ENCODE assay signal across 1 cellular context in genomic region chr17:81858170-81858966, GRCh38.
TF ChIP-seq lines count a peak whose summit lies in the region.

No MANE protein-coding gene starts in this region.

TF ChIP-seq in GM23338, 12 proteins besides CTCF, POLR2A, EP300 and RAD21 (continued from another document):
- TF ChIP-seq, protein P1, sequence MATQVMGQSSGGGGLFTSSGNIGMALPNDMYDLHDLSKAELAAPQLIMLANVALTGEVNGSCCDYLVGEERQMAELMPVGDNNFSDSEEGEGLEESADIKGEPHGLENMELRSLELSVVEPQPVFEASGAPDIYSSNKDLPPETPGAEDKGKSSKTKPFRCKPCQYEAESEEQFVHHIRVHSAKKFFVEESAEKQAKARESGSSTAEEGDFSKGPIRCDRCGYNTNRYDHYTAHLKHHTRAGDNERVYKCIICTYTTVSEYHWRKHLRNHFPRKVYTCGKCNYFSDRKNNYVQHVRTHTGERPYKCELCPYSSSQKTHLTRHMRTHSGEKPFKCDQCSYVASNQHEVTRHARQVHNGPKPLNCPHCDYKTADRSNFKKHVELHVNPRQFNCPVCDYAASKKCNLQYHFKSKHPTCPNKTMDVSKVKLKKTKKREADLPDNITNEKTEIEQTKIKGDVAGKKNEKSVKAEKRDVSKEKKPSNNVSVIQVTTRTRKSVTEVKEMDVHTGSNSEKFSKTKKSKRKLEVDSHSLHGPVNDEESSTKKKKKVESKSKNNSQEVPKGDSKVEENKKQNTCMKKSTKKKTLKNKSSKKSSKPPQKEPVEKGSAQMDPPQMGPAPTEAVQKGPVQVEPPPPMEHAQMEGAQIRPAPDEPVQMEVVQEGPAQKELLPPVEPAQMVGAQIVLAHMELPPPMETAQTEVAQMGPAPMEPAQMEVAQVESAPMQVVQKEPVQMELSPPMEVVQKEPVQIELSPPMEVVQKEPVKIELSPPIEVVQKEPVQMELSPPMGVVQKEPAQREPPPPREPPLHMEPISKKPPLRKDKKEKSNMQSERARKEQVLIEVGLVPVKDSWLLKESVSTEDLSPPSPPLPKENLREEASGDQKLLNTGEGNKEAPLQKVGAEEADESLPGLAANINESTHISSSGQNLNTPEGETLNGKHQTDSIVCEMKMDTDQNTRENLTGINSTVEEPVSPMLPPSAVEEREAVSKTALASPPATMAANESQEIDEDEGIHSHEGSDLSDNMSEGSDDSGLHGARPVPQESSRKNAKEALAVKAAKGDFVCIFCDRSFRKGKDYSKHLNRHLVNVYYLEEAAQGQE (IDR thresholded peaks at IDR 0.05; ENCODE audit: unreplicated experiment) = no peak
- TF ChIP-seq POLR2AphosphoS5 (IDR thresholded peaks at IDR 0.05; ENCODE audit: low read depth) = no peak
- TF ChIP-seq STAT1 (IDR thresholded peaks at IDR 0.05; ENCODE audit: unreplicated experiment) = no peak
- no peak for TF ChIP-seq EZH2 (IDR thresholded peaks at IDR 0.05; ENCODE audit: low read depth, unreplicated experiment)
- TF ChIP-seq, protein P2, sequence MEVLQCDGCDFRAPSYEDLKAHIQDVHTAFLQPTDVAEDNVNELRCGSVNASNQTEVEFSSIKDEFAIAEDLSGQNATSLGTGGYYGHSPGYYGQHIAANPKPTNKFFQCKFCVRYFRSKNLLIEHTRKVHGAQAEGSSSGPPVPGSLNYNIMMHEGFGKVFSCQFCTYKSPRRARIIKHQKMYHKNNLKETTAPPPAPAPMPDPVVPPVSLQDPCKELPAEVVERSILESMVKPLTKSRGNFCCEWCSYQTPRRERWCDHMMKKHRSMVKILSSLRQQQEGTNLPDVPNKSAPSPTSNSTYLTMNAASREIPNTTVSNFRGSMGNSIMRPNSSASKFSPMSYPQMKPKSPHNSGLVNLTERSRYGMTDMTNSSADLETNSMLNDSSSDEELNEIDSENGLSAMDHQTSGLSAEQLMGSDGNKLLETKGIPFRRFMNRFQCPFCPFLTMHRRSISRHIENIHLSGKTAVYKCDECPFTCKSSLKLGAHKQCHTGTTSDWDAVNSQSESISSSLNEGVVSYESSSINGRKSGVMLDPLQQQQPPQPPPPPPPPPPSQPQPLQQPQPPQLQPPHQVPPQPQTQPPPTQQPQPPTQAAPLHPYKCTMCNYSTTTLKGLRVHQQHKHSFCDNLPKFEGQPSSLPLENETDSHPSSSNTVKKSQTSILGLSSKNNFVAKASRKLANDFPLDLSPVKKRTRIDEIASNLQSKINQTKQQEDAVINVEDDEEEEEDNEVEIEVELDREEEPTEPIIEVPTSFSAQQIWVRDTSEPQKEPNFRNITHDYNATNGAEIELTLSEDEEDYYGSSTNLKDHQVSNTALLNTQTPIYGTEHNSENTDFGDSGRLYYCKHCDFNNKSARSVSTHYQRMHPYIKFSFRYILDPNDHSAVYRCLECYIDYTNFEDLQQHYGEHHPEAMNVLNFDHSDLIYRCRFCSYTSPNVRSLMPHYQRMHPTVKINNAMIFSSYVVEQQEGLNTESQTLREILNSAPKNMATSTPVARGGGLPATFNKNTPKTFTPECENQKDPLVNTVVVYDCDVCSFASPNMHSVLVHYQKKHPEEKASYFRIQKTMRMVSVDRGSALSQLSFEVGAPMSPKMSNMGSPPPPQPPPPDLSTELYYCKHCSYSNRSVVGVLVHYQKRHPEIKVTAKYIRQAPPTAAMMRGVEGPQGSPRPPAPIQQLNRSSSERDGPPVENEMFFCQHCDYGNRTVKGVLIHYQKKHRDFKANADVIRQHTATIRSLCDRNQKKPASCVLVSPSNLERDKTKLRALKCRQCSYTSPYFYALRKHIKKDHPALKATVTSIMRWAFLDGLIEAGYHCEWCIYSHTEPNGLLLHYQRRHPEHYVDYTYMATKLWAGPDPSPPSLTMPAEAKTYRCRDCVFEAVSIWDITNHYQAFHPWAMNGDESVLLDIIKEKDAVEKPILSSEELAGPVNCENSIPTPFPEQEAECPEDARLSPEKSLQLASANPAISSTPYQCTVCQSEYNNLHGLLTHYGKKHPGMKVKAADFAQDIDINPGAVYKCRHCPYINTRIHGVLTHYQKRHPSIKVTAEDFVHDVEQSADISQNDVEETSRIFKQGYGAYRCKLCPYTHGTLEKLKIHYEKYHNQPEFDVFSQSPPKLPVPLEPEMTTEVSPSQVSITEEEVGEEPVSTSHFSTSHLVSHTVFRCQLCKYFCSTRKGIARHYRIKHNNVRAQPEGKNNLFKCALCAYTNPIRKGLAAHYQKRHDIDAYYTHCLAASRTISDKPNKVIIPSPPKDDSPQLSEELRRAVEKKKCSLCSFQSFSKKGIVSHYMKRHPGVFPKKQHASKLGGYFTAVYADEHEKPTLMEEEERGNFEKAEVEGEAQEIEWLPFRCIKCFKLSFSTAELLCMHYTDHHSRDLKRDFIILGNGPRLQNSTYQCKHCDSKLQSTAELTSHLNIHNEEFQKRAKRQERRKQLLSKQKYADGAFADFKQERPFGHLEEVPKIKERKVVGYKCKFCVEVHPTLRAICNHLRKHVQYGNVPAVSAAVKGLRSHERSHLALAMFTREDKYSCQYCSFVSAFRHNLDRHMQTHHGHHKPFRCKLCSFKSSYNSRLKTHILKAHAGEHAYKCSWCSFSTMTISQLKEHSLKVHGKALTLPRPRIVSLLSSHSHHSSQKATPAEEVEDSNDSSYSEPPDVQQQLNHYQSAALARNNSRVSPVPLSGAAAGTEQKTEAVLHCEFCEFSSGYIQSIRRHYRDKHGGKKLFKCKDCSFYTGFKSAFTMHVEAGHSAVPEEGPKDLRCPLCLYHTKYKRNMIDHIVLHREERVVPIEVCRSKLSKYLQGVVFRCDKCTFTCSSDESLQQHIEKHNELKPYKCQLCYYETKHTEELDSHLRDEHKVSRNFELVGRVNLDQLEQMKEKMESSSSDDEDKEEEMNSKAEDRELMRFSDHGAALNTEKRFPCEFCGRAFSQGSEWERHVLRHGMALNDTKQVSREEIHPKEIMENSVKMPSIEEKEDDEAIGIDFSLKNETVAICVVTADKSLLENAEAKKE (CRISPR knock-in tag; IDR thresholded peaks at IDR 0.05) = no peak
